18 cellular contexts compared by ENCODE assay signal in genomic region chr2:98512699-98513098, GRCh38.
"Had no signal": no experiment of that assay in that cellular context is flagged by ENCODE, and none has a peak within 500 bp of the region (broad histone marks: within the 10 kb centered on the region; RNA-seq: fewer than 3 reads in every experiment).

No MANE protein-coding gene starts in this region.

- H3K4me3 Mint-ChIP-seq: activated CD4-positive, alpha-beta memory T cell treated with anti-CD3 and anti-CD28 coated beads for 36 hours; activated naive CD8-positive, alpha-beta T cell treated with anti-CD3 and anti-CD28 coated beads, Interleukin-2, amount 10 ng/mL, durations not matched to agents 7 days and 5 days; activated T-cell treated with anti-CD3 and anti-CD28 coated beads, Interleukin-2, amount 50 U/mL, for 24 hours; brain; nephron; stimulated activated memory B cell treated with anti-CD40 and anti-IgM and Interleukin-4, amounts not matched to agents 10 μg/mL and 1 μg/mL and 100 μg/mL, for 72 hours; T-helper 2 cell treated with Interferon-gamma antibody and Interleukin-4, amounts not matched to agents 5 μg/mL and 100 μg/mL, for 36 hours; WTC11 had no signal

- H3K27me3 ChIP-seq: colonic mucosa had no signal

- H3K9me3 Mint-ChIP-seq: activated CD4-positive, alpha-beta memory T cell treated with anti-CD3 and anti-CD28 coated beads for 36 hours; activated naive CD8-positive, alpha-beta T cell treated with anti-CD3 and anti-CD28 coated beads, Interleukin-2, amount 10 ng/mL, durations not matched to agents 7 days and 5 days; activated T-cell treated with anti-CD3 and anti-CD28 coated beads, Interleukin-2, amount 50 U/mL, for 24 hours; brain; nephron; stimulated activated memory B cell treated with anti-CD40 and anti-IgM and Interleukin-4, amounts not matched to agents 10 μg/mL and 1 μg/mL and 100 μg/mL, for 72 hours; T-helper 2 cell treated with Interferon-gamma antibody and Interleukin-4, amounts not matched to agents 5 μg/mL and 100 μg/mL, for 36 hours; WTC11 had no signal

- H3K36me3 Mint-ChIP-seq: activated CD4-positive, alpha-beta memory T cell treated with anti-CD3 and anti-CD28 coated beads for 36 hours; stimulated activated memory B cell treated with anti-CD40 and anti-IgM and Interleukin-4, amounts not matched to agents 10 μg/mL and 1 μg/mL and 100 μg/mL, for 72 hours; WTC11 had no signal

- H3K27ac Mint-ChIP-seq: activated CD4-positive, alpha-beta memory T cell treated with anti-CD3 and anti-CD28 coated beads for 36 hours; nephron; stimulated activated memory B cell treated with anti-CD40 and anti-IgM and Interleukin-4, amounts not matched to agents 10 μg/mL and 1 μg/mL and 100 μg/mL, for 72 hours; T-helper 2 cell treated with Interferon-gamma antibody and Interleukin-4, amounts not matched to agents 5 μg/mL and 100 μg/mL, for 36 hours; WTC11 had no signal

- H3K9ac ChIP-seq: SK-N-SH had no signal

- H3K9me3 ChIP-seq: colonic mucosa, SK-N-SH had no signal

- H3K36me3 ChIP-seq: colonic mucosa had no signal

- ATAC-seq: sciatic nerve; stimulated activated memory B cell treated with anti-CD40 and anti-IgM and Interleukin-4, amounts not matched to agents 10 μg/mL and 1 μg/mL and 100 μg/mL, for 72 hours; WTC11 had no signal

- H3K4me3 ChIP-seq: colonic mucosa had no signal

- FAIRE-seq: endothelial cell of umbilical vein had no signal

- H3K4me2 ChIP-seq: SK-N-SH had no signal

- H3K27me3 Mint-ChIP-seq: activated CD4-positive, alpha-beta memory T cell treated with anti-CD3 and anti-CD28 coated beads for 36 hours; activated naive CD8-positive, alpha-beta T cell treated with anti-CD3 and anti-CD28 coated beads, Interleukin-2, amount 10 ng/mL, durations not matched to agents 7 days and 5 days; activated T-cell treated with anti-CD3 and anti-CD28 coated beads, Interleukin-2, amount 50 U/mL, for 24 hours; brain; stimulated activated memory B cell treated with anti-CD40 and anti-IgM and Interleukin-4, amounts not matched to agents 10 μg/mL and 1 μg/mL and 100 μg/mL, for 72 hours had no signal

- H3K27ac ChIP-seq: colonic mucosa had no signal

- DNase-seq: activated CD4-positive, alpha-beta memory T cell treated with anti-CD3 and anti-CD28 coated beads for 36 hours; activated CD4-positive, alpha-beta T cell treated with anti-CD3 and anti-CD28 coated beads for 4 hours; activated naive CD8-positive, alpha-beta T cell treated with anti-CD3 and anti-CD28 coated beads, Interleukin-2, amount 10 ng/mL, durations not matched to agents 7 days and 5 days; activated T-cell treated with anti-CD3 and anti-CD28 coated beads, Interleukin-2, amount 50 U/mL, for 24 hours; amygdala; caudate nucleus; colonic mucosa; mesenchymal stem cell; nucleus accumbens; SK-N-SH; stimulated activated CD4-positive, alpha-beta T cell treated with anti-CD3 and anti-CD28 coated beads, Interleukin-4, amount 100 ng/mL, for 24 hours had no signal

- H3K4me1 ChIP-seq: colonic mucosa had no signal
